1 cellular context compared by ENCODE assay signal in the genomic region with DNA sequence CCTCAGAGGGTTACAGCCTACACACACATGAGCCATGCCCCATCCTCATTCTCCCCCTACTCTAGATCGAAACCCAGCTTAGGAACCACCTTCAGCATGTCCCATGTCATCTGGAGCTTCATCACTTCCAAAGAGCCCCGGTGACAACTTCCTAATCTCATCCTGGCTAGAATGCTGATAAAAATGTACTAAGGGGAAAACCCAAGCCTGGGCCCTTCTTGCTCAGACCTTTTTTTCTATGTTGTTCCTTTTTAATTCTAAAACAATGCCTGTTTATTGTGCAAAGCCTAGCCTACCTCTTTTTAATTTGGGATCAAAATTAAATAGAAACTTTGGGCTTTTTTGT.
TF ChIP-seq lines count a peak whose summit lies in the region.

No MANE protein-coding gene starts in this region.

TF ChIP-seq in IMR-90, 13 proteins besides CTCF, POLR2A, EP300 and RAD21:
- no peak for TF ChIP-seq MXI1 (IDR thresholded peaks at IDR 0.05; ENCODE audit: borderline replicate concordance, low read depth, low read length)
